20 cellular contexts compared by ENCODE assay signal in genomic region chr7:100882201-100882600, GRCh38. TPM values are rescaled to one million over a fixed set of nuclear protein-coding genes. Genes with fewer than 3 reads are reported as not detected.
DNase-seq lines count a peak whose midpoint lies in the region; ATAC-seq and TF ChIP-seq lines count a peak whose summit lies in the region.
"Had no signal": no experiment of that assay in that cellular context is flagged by ENCODE, and none has a peak within 500 bp of the region (broad histone marks: within the 10 kb centered on the region; RNA-seq: fewer than 3 reads in every experiment).

No MANE protein-coding gene starts in this region.

- peaks cover 57% of the 10 kb centered on the region for H3K4me1 Mint-ChIP-seq in activated CD8-positive, alpha-beta T cell treated with anti-CD3 and anti-CD28 coated beads for 36 hours (ENCODE audit: low read depth)
- peaks cover 71% of the 10 kb centered on the region for H3K4me1 Mint-ChIP-seq in activated CD8-positive, alpha-beta T cell treated with anti-CD3 and anti-CD28 coated beads, Interleukin-2, amount 10 ng/mL, durations not matched to agents 7 days and 5 days (ENCODE audit: low read depth)
- H3K4me1 Mint-ChIP-seq in WTC11, result peaks cover 16% of the 10 kb centered on the region

- H3K27ac ChIP-seq in layer of hippocampus (ENCODE audit: low read depth, low read length), result peak overlapping the region; percentile 35
- peak overlapping the region; percentile 17 for H3K27ac ChIP-seq in temporal lobe (ENCODE audit: low read depth, low read length)

- TF ChIP-seq CTCF in activated CD8-positive, alpha-beta T cell treated with anti-CD3 and anti-CD28 coated beads for 36 hours (IDR thresholded peaks at IDR 0.05), result no peak
- no peak for TF ChIP-seq CTCF in WTC11 (IDR thresholded peaks at IDR 0.05)

- POLR2A ChIA-PET in activated CD8-positive, alpha-beta T cell treated with anti-CD3 and anti-CD28 coated beads for 36 hours (lab: Charles Lee), result no interaction called here
- POLR2A ChIA-PET in activated CD8-positive, alpha-beta T cell treated with anti-CD3 and anti-CD28 coated beads, Interleukin-2, amount 10 ng/mL, durations not matched to agents 7 days and 5 days (lab: Charles Lee), result no interaction called here
- POLR2A ChIA-PET in WTC11 (lab: Charles Lee), result no interaction called here

- H3K9me3 Mint-ChIP-seq in activated CD8-positive, alpha-beta T cell treated with anti-CD3 and anti-CD28 coated beads for 36 hours, result no peaks in the 10 kb centered on the region
- no peaks in the 10 kb centered on the region for H3K9me3 Mint-ChIP-seq in activated CD8-positive, alpha-beta T cell treated with anti-CD3 and anti-CD28 coated beads, Interleukin-2, amount 10 ng/mL, durations not matched to agents 7 days and 5 days (ENCODE audit: insufficient read depth)
- H3K9me3 Mint-ChIP-seq in WTC11, result no peaks in the 10 kb centered on the region
- H3K9me3 Mint-ChIP-seq: CD8-positive, alpha-beta T cell; HFFc6 had no signal

- no peaks in the 10 kb centered on the region for H3K27me3 ChIP-seq in layer of hippocampus (ENCODE audit: control insufficient read depth, insufficient read depth, low read length)
- H3K27me3 ChIP-seq: BE2C had no signal

- H3K4me3 Mint-ChIP-seq in activated CD8-positive, alpha-beta T cell treated with anti-CD3 and anti-CD28 coated beads for 36 hours, result no peak overlapping the region
- H3K4me3 Mint-ChIP-seq in activated CD8-positive, alpha-beta T cell treated with anti-CD3 and anti-CD28 coated beads, Interleukin-2, amount 10 ng/mL, durations not matched to agents 7 days and 5 days, result no peak overlapping the region
- H3K4me3 Mint-ChIP-seq in WTC11, result no peak overlapping the region
- H3K4me3 Mint-ChIP-seq: CD8-positive, alpha-beta T cell; HFFc6 had no signal

- ATAC-seq in activated CD8-positive, alpha-beta T cell treated with anti-CD3 and anti-CD28 coated beads for 36 hours, result no peak
- no peak for ATAC-seq in activated CD8-positive, alpha-beta T cell treated with anti-CD3 and anti-CD28 coated beads, Interleukin-2, amount 10 ng/mL, durations not matched to agents 7 days and 5 days
- ATAC-seq in WTC11 (no peak), GM21528 (IDR thresholded peaks at IDR 0.05; ENCODE audit: low FRiP score, unreplicated experiment) (no peak), HG02852 (IDR thresholded peaks at IDR 0.05; ENCODE audit: unreplicated experiment) (no peak)
- ATAC-seq: CD8-positive, alpha-beta T cell had no signal

- no peak for DNase-seq in activated CD8-positive, alpha-beta T cell treated with anti-CD3 and anti-CD28 coated beads for 36 hours
- no peak for DNase-seq in activated CD8-positive, alpha-beta T cell treated with anti-CD3 and anti-CD28 coated beads, Interleukin-2, amount 10 ng/mL, durations not matched to agents 7 days and 5 days
- DNase-seq in WTC11 (ENCODE audit: low spot score), result no peak
- DNase-seq in GM19238 (ENCODE audit: insufficient read length, low spot score), result no peak
- DNase-seq: BE2C; Calu3; CD8-positive, alpha-beta T cell; GF-D8; HFFc6; NCI-H1417 treated with DMSO at 0.1 percent for 48 hours; NCI-H187 treated with DMSO at 0.1 percent for 48 hours; NCI-H226; NCI-H524; NCI-H82; OCI-M1 had no signal

- peaks cover 84% of the 10 kb centered on the region for H3K36me3 Mint-ChIP-seq in activated CD8-positive, alpha-beta T cell treated with anti-CD3 and anti-CD28 coated beads for 36 hours (ENCODE audit: low read depth)
- H3K36me3 Mint-ChIP-seq in activated CD8-positive, alpha-beta T cell treated with anti-CD3 and anti-CD28 coated beads, Interleukin-2, amount 10 ng/mL, durations not matched to agents 7 days and 5 days (ENCODE audit: low read depth), result peaks cover 82% of the 10 kb centered on the region
- peaks cover 88% of the 10 kb centered on the region for H3K36me3 Mint-ChIP-seq in WTC11

- intact Hi-C loops in activated CD8-positive, alpha-beta T cell treated with anti-CD3 and anti-CD28 coated beads for 36 hours (cut with micrococcal nuclease), result no loop called here

- CTCF ChIA-PET in activated CD8-positive, alpha-beta T cell treated with anti-CD3 and anti-CD28 coated beads for 36 hours (lab: Charles Lee), result interaction anchor here (0.6 kb wide), 1 partner anchor 31 kb away, joined by 3 read pairs; no protein-coding TSS in a partner anchor
- CTCF ChIA-PET in activated CD8-positive, alpha-beta T cell treated with anti-CD3 and anti-CD28 coated beads, Interleukin-2, amount 10 ng/mL, durations not matched to agents 7 days and 5 days (lab: Charles Lee), result interaction anchor here (1.4 kb wide), 1 partner anchor 177 kb away, joined by 3 read pairs; the partner anchor contains the start of gene POP7
- CTCF ChIA-PET in WTC11 (lab: Charles Lee), result no interaction called here

- H3K27me3 Mint-ChIP-seq in activated CD8-positive, alpha-beta T cell treated with anti-CD3 and anti-CD28 coated beads for 36 hours, result no peaks in the 10 kb centered on the region
- H3K27me3 Mint-ChIP-seq in activated CD8-positive, alpha-beta T cell treated with anti-CD3 and anti-CD28 coated beads, Interleukin-2, amount 10 ng/mL, durations not matched to agents 7 days and 5 days (ENCODE audit: low read depth), result no peaks in the 10 kb centered on the region
- no peaks in the 10 kb centered on the region for H3K27me3 Mint-ChIP-seq in WTC11 (ENCODE audit: low read depth)

- H3K27ac Mint-ChIP-seq in activated CD8-positive, alpha-beta T cell treated with anti-CD3 and anti-CD28 coated beads for 36 hours, result peak overlapping the region; percentile 56
- H3K27ac Mint-ChIP-seq in activated CD8-positive, alpha-beta T cell treated with anti-CD3 and anti-CD28 coated beads, Interleukin-2, amount 10 ng/mL, durations not matched to agents 7 days and 5 days, result no peak overlapping the region
- H3K27ac Mint-ChIP-seq in WTC11, result peak overlapping the region; percentile 68
- H3K27ac Mint-ChIP-seq: CD8-positive, alpha-beta T cell had no signal

TF ChIP-seq in WTC11, 78 proteins besides CTCF, POLR2A, EP300 and RAD21:
- TF ChIP-seq JUN (CRISPR knock-in tag; IDR thresholded peaks at IDR 0.05) (no peak), ZNF512 (CRISPR knock-in tag; IDR thresholded peaks at IDR 0.05; ENCODE audit: borderline replicate concordance) (no peak)
TF ChIP-seq in WTC11: peak in this region for 0.

RNA-seq across cellular contexts. Expression of gene SRRT, which starts 7.3 kb away (rescaled TPM):
- 100 to 1,000 TPM; 211 to 239 TPM for total RNA-seq in activated CD8-positive, alpha-beta T cell treated with anti-CD3 and anti-CD28 coated beads for 36 hours
- total RNA-seq in activated CD8-positive, alpha-beta T cell treated with anti-CD3 and anti-CD28 coated beads, Interleukin-2, amount 10 ng/mL, durations not matched to agents 7 days and 5 days, result 100 to 1,000 TPM; 273 to 292 TPM
- total RNA-seq in WTC11 (2021), result 209 to 238 TPM (median 233 TPM) in 3 replicates
- 30.7 TPM for total RNA-seq in temporal lobe

RNA-seq across cellular contexts. Expression of gene UFSP1, which starts 7.3 kb away (rescaled TPM):
- 1 to 10 TPM; 2.1 to 2.2 TPM for total RNA-seq in activated CD8-positive, alpha-beta T cell treated with anti-CD3 and anti-CD28 coated beads for 36 hours
- 1 to 10 TPM; 2.0 to 3.7 TPM for total RNA-seq in activated CD8-positive, alpha-beta T cell treated with anti-CD3 and anti-CD28 coated beads, Interleukin-2, amount 10 ng/mL, durations not matched to agents 7 days and 5 days
- total RNA-seq in WTC11 (2021) (3.9 to 4.8 TPM (median 4.6 TPM) in 3 replicates), temporal lobe (2.2 TPM)

RNA-seq across cellular contexts. Expression of gene ACHE, which starts 13.5 kb away (rescaled TPM):
- total RNA-seq in activated CD8-positive, alpha-beta T cell treated with anti-CD3 and anti-CD28 coated beads for 36 hours, result under 1 TPM in 1 of 2 experiments, not detected in 1; 0.25 TPM
- not detected for total RNA-seq in activated CD8-positive, alpha-beta T cell treated with anti-CD3 and anti-CD28 coated beads, Interleukin-2, amount 10 ng/mL, durations not matched to agents 7 days and 5 days
- total RNA-seq in WTC11 (2021) (6.4 to 7.7 TPM (median 6.6 TPM) in 3 replicates), temporal lobe (16.7 TPM)
- total RNA-seq: RPMI7951 had no signal

RNA-seq across cellular contexts. Expression of gene TRIP6, which starts 15.0 kb away (rescaled TPM):
- total RNA-seq in activated CD8-positive, alpha-beta T cell treated with anti-CD3 and anti-CD28 coated beads for 36 hours, result 10 to 100 TPM; 27.5 to 28.4 TPM
- 10 to 100 TPM; 25.5 to 28.6 TPM for total RNA-seq in activated CD8-positive, alpha-beta T cell treated with anti-CD3 and anti-CD28 coated beads, Interleukin-2, amount 10 ng/mL, durations not matched to agents 7 days and 5 days
- total RNA-seq in WTC11 (2021), result 128 to 140 TPM (median 130 TPM) in 3 replicates
- 3.2 TPM for total RNA-seq in temporal lobe

RNA-seq across cellular contexts. Expression of gene SLC12A9, which starts 29.7 kb away (rescaled TPM):
- 10 to 100 TPM; 10.2 to 11.3 TPM for total RNA-seq in activated CD8-positive, alpha-beta T cell treated with anti-CD3 and anti-CD28 coated beads for 36 hours
- 10 to 100 TPM; 28.3 to 29.5 TPM for total RNA-seq in activated CD8-positive, alpha-beta T cell treated with anti-CD3 and anti-CD28 coated beads, Interleukin-2, amount 10 ng/mL, durations not matched to agents 7 days and 5 days
- total RNA-seq in WTC11 (2021) (32.6 to 39.3 TPM (median 34.1 TPM) in 3 replicates), temporal lobe (17.0 TPM)
